ENCODE assay signal across 24 cellular contexts in genomic region chr5:51072937-51073336, GRCh38.
"Had no signal": no experiment of that assay in that cellular context is flagged by ENCODE, and none has a peak within 500 bp of the region (broad histone marks: within the 10 kb centered on the region; RNA-seq: fewer than 3 reads in every experiment).

No MANE protein-coding gene starts in this region.

- H3K36me3 ChIP-seq: colonic mucosa, esophagus muscularis mucosa, esophagus squamous epithelium, gastrocnemius medialis, gastroesophageal sphincter, heart left ventricle, heart right ventricle had no signal

- ATAC-seq: effector memory CD8-positive, alpha-beta T cell; esophagus mucosa; foreskin keratinocyte; gastrocnemius medialis; gastroesophageal sphincter; heart left ventricle; heart right ventricle had no signal

- H3K4me1 ChIP-seq: colonic mucosa, esophagus muscularis mucosa, esophagus squamous epithelium, foreskin keratinocyte, gastrocnemius medialis, gastroesophageal sphincter, heart left ventricle, heart right ventricle had no signal

- H3K27ac ChIP-seq: colonic mucosa, coronary artery, dorsolateral prefrontal cortex, epithelial cell of prostate, esophagus muscularis mucosa, esophagus squamous epithelium, foreskin keratinocyte, gastrocnemius medialis, gastroesophageal sphincter, heart left ventricle, heart right ventricle had no signal

- H3K4me3 ChIP-seq: colonic mucosa, coronary artery, dorsolateral prefrontal cortex, esophagus muscularis mucosa, esophagus squamous epithelium, gastrocnemius medialis, gastroesophageal sphincter, heart left ventricle, heart right ventricle had no signal

- H3K27me3 ChIP-seq: colonic mucosa, dorsolateral prefrontal cortex, esophagus muscularis mucosa, esophagus squamous epithelium, foreskin keratinocyte, gastrocnemius medialis, gastroesophageal sphincter, heart left ventricle, heart right ventricle had no signal

- H3K9me3 ChIP-seq: colonic mucosa, gastrocnemius medialis had no signal

- DNase-seq: colonic mucosa; cortex of kidney; dermis blood vessel endothelial cell; dorsolateral prefrontal cortex; effector CD4-positive, alpha-beta T cell; effector CD8-positive, alpha-beta T cell; effector memory CD4-positive, alpha-beta T cell; effector memory CD8-positive, alpha-beta T cell; endodermal cell; erythroblast; esophagus squamous epithelium; foreskin fibroblast; foreskin keratinocyte; foreskin melanocyte; gastrocnemius medialis; glutamatergic neuron; head of caudate nucleus; heart right ventricle had no signal
